ENCODE assay signal across 1 cellular context in genomic region chr12:52522346-52523011, GRCh38.
TF ChIP-seq lines count a peak whose summit lies in the region.

No MANE protein-coding gene starts in this region.

TF ChIP-seq in HEK293T, 16 proteins besides CTCF, POLR2A, EP300 and RAD21:
- no peak for TF ChIP-seq ELF4 (IDR thresholded peaks at IDR 0.05)
- TF ChIP-seq FOXK2 (IDR thresholded peaks at IDR 0.05) = no peak
- TF ChIP-seq L3MBTL2 (conservative IDR thresholded peaks at IDR 0.05) = no peak
- no peak for TF ChIP-seq SUZ12 (IDR thresholded peaks at IDR 0.05)
- TF ChIP-seq NFRKB (IDR thresholded peaks at IDR 0.05) = no peak
- TF ChIP-seq BHLHE40 (IDR thresholded peaks at IDR 0.05; ENCODE audit: borderline replicate concordance) = no peak
- TF ChIP-seq ZNF384 (IDR thresholded peaks at IDR 0.05) = no peak
- TF ChIP-seq, protein P1, sequence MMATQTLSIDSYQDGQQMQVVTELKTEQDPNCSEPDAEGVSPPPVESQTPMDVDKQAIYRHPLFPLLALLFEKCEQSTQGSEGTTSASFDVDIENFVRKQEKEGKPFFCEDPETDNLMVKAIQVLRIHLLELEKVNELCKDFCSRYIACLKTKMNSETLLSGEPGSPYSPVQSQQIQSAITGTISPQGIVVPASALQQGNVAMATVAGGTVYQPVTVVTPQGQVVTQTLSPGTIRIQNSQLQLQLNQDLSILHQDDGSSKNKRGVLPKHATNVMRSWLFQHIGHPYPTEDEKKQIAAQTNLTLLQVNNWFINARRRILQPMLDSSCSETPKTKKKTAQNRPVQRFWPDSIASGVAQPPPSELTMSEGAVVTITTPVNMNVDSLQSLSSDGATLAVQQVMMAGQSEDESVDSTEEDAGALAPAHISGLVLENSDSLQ (IDR thresholded peaks at IDR 0.05) = no peak
- TF ChIP-seq SP1 (IDR thresholded peaks at IDR 0.05) = no peak
- TF ChIP-seq LEF1 (IDR thresholded peaks at IDR 0.05; ENCODE audit: borderline replicate concordance) = no peak
- no peak for TF ChIP-seq TARDBP (IDR thresholded peaks at IDR 0.05)
- TF ChIP-seq FOXA1 (IDR thresholded peaks at IDR 0.05) = no peak
- no peak for TF ChIP-seq CTBP1 (IDR thresholded peaks at IDR 0.05; ENCODE audit: borderline replicate concordance)
- TF ChIP-seq ARNT (IDR thresholded peaks at IDR 0.05) = no peak
- TF ChIP-seq FOXM1 (IDR thresholded peaks at IDR 0.05; ENCODE audit: borderline replicate concordance) = no peak
